ENCODE assay signal across 13 cellular contexts in genomic region chr17:77793146-77793887, GRCh38.
DNase-seq lines count a peak whose midpoint lies in the region; ATAC-seq and TF ChIP-seq lines count a peak whose summit lies in the region.
"Had no signal": no experiment of that assay in that cellular context is flagged by ENCODE, and none has a peak within 500 bp of the region (broad histone marks: within the 10 kb centered on the region; RNA-seq: fewer than 3 reads in every experiment).

No MANE protein-coding gene starts in this region.

- no peak overlapping the region for H3K4me2 ChIP-seq in mesendoderm (ENCODE audit: low read length)

- DNase-seq in CD14-positive monocyte (ENCODE audit: low spot score) (peak; percentile 21), chondrocyte (ENCODE audit: low spot score) (peak; percentile 64), mesendoderm (no peak), posterior vena cava (ENCODE audit: low spot score) (peak; percentile 73), NCI-H2029 treated with DMSO at 0.1 percent for 48 hours (lab: John Stamatoyannopoulos, UW) (no peak)
- no peak for DNase-seq in stimulated activated naive CD8-positive, alpha-beta T cell treated with anti-CD3 and anti-CD28 coated beads, Interleukin-15, Interleukin-2, amounts not matched to agents 100 U/mL and 50 U/mL, for 24 hours
- no peak for DNase-seq in T-helper 2 cell treated with Interferon-gamma antibody and Interleukin-4, amounts not matched to agents 5 μg/mL and 100 μg/mL, for 36 hours (ENCODE audit: low spot score)
- DNase-seq: C1 segment of cervical spinal cord; CD4-positive, alpha-beta memory T cell; DMS79; GOT3 had no signal

- no CpG with 5 or more reads among the region's 37 CpGs for WGBS in mesendoderm (ENCODE audit: extremely low coverage, insufficient coverage, low lambda C conversion rate)

- H3K27ac Mint-ChIP-seq in CD14-positive monocyte = no peak overlapping the region
- no peak overlapping the region for H3K27ac Mint-ChIP-seq in chondrocyte (ENCODE audit: unreplicated experiment)
- no peak overlapping the region for H3K27ac Mint-ChIP-seq in T-helper 2 cell treated with Interferon-gamma antibody and Interleukin-4, amounts not matched to agents 5 μg/mL and 100 μg/mL, for 36 hours
- H3K27ac Mint-ChIP-seq: B cell; CD4-positive, alpha-beta memory T cell had no signal

- H3K18ac ChIP-seq in mesendoderm (ENCODE audit: low read length) = no peak overlapping the region

- ATAC-seq in stimulated activated naive CD8-positive, alpha-beta T cell treated with anti-CD3 and anti-CD28 coated beads, Interleukin-15, Interleukin-2, amounts not matched to agents 100 U/mL and 50 U/mL, for 24 hours = no peak

- no peak overlapping the region for H3K4me3 Mint-ChIP-seq in CD14-positive monocyte
- H3K4me3 Mint-ChIP-seq in chondrocyte (ENCODE audit: unreplicated experiment) = no peak overlapping the region
- no peak overlapping the region for H3K4me3 Mint-ChIP-seq in T-helper 2 cell treated with Interferon-gamma antibody and Interleukin-4, amounts not matched to agents 5 μg/mL and 100 μg/mL, for 36 hours
- H3K4me3 Mint-ChIP-seq: B cell; CD4-positive, alpha-beta memory T cell had no signal

- H3K23ac ChIP-seq in mesendoderm (ENCODE audit: low read length) = no peak overlapping the region

- H2BK15ac ChIP-seq in mesendoderm (replicated peaks; ENCODE audit: low read depth) = no peak overlapping the region

- H3K27me3 ChIP-seq in mesendoderm (ENCODE audit: insufficient read depth, low read length, poor library complexity) = peaks cover 18% of the 10 kb centered on the region

- peak overlapping the region; percentile 25 for H3K56ac ChIP-seq in mesendoderm (ENCODE audit: low read length)

- H3K9me3 Mint-ChIP-seq in CD14-positive monocyte (peaks cover 0 to 2% (median 0%) of the 10 kb centered on the region in 7 donors), chondrocyte (ENCODE audit: low read depth) (no peaks in the 10 kb centered on the region)
- H3K9me3 Mint-ChIP-seq in T-helper 2 cell treated with Interferon-gamma antibody and Interleukin-4, amounts not matched to agents 5 μg/mL and 100 μg/mL, for 36 hours = no peaks in the 10 kb centered on the region

- peaks cover 5% of the 10 kb centered on the region for H3K4me1 ChIP-seq in mesendoderm (ENCODE audit: control insufficient read depth, low read depth, low read length)
- H3K4me1 ChIP-seq: HAP-1 had no signal

- H3K4ac ChIP-seq in mesendoderm (ENCODE audit: low read depth, low read length) = no peak overlapping the region

- H3K27me3 Mint-ChIP-seq in CD14-positive monocyte (ENCODE audit: low read depth in 3 of 3) (peaks cover 22 to 32% (median 29%) of the 10 kb centered on the region in 3 donors), chondrocyte (ENCODE audit: low read depth) (peaks cover 14% of the 10 kb centered on the region)
- peaks cover 11% of the 10 kb centered on the region for H3K27me3 Mint-ChIP-seq in T-helper 2 cell treated with Interferon-gamma antibody and Interleukin-4, amounts not matched to agents 5 μg/mL and 100 μg/mL, for 36 hours (ENCODE audit: low read depth)
- H3K27me3 Mint-ChIP-seq: CD4-positive, alpha-beta memory T cell had no signal

- no peak overlapping the region for H3K4me3 ChIP-seq in mesendoderm (ENCODE audit: low read length)
- H3K4me3 ChIP-seq: HAP-1 had no signal

- H3K79me2 ChIP-seq in mesendoderm (ENCODE audit: control insufficient read depth, insufficient read depth, low read length) = no peaks in the 10 kb centered on the region

- no peak overlapping the region for H3K27ac ChIP-seq in mesendoderm (ENCODE audit: low read depth, low read length)

- TF ChIP-seq CTCF in CD14-positive monocyte (IDR thresholded peaks at IDR 0.05) = no peak
- no peak for TF ChIP-seq CTCF in chondrocyte (IDR thresholded peaks at IDR 0.05)

- no peaks in the 10 kb centered on the region for H3K36me3 ChIP-seq in mesendoderm (ENCODE audit: control insufficient read depth, insufficient read depth, low read length)
- H3K36me3 ChIP-seq: HAP-1 had no signal

- no peaks in the 10 kb centered on the region for H3K36me3 Mint-ChIP-seq in CD14-positive monocyte
- no peaks in the 10 kb centered on the region for H3K36me3 Mint-ChIP-seq in chondrocyte (ENCODE audit: low read depth)
- H3K36me3 Mint-ChIP-seq in T-helper 2 cell treated with Interferon-gamma antibody and Interleukin-4, amounts not matched to agents 5 μg/mL and 100 μg/mL, for 36 hours (ENCODE audit: low read depth) = no peaks in the 10 kb centered on the region
- H3K36me3 Mint-ChIP-seq: CD4-positive, alpha-beta memory T cell had no signal

- no peaks in the 10 kb centered on the region for H3K4me1 Mint-ChIP-seq in CD14-positive monocyte
- H3K4me1 Mint-ChIP-seq in chondrocyte (ENCODE audit: low read depth) = peaks cover 19% of the 10 kb centered on the region
- no peaks in the 10 kb centered on the region for H3K4me1 Mint-ChIP-seq in T-helper 2 cell treated with Interferon-gamma antibody and Interleukin-4, amounts not matched to agents 5 μg/mL and 100 μg/mL, for 36 hours (ENCODE audit: low read depth)

- intact Hi-C loops in CD14-positive monocyte (cut with micrococcal nuclease) = no loop called here
- intact Hi-C loops in posterior vena cava (cut with DNase I) = no loop called here

- H2BK120ac ChIP-seq in mesendoderm (ENCODE audit: low read depth, low read length) = no peak overlapping the region

- H2AK5ac ChIP-seq in mesendoderm (ENCODE audit: low read length) = no peak overlapping the region

- no peak overlapping the region for H4K8ac ChIP-seq in mesendoderm (ENCODE audit: low read depth, low read length)

- H2BK5ac ChIP-seq in mesendoderm (ENCODE audit: low read length) = no peak overlapping the region

- no peak overlapping the region for H3K9ac ChIP-seq in mesendoderm (ENCODE audit: low read length)

- no peaks in the 10 kb centered on the region for H3K79me1 ChIP-seq in mesendoderm (ENCODE audit: low read length)

- H4K5ac ChIP-seq in mesendoderm (ENCODE audit: low read length) = no peak overlapping the region

Comparison
In these comparisons a context has a peak if more than half of its experiments do, and no peak if none do; other contexts are left out.
1. DNase-seq: peak in CD14-positive monocyte (single experiment), chondrocyte (single experiment) and posterior vena cava (single experiment); none in mesendoderm (single experiment), NCI-H2029 treated with DMSO at 0.1 percent for 48 hours (single experiment), stimulated activated naive CD8-positive, alpha-beta T cell treated with anti-CD3 and anti-CD28 coated beads, Interleukin-15, Interleukin-2, amounts not matched to agents 100 U/mL and 50 U/mL, for 24 hours (single experiment) and T-helper 2 cell treated with Interferon-gamma antibody and Interleukin-4, amounts not matched to agents 5 μg/mL and 100 μg/mL, for 36 hours (single experiment).